In the genomic region with DNA sequence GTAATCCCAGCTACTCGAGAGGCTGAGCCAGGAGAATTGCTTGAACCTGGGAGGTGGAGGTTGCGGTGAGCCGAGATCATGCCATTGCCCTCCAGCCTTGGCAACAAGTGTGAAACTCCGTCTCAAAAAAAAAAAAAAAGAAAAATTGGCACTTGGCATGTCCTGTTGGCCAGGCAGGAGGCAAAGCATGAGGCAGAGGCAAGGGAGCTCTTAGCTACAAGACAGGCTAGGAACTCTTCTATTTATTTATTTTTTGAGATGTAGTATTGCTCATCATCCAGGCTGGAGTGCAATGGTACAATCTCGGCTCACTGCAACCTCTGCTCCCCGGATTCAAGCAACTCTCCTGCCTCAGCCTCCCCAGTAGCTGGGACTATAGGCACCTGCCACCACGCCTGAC, we compare ENCODE assay signal across 7 cellular contexts. TPM values are rescaled to one million over a fixed set of nuclear protein-coding genes. Genes with fewer than 3 reads are reported as not detected.
DNase-seq lines count a peak whose midpoint lies in the region; ATAC-seq and TF ChIP-seq lines count a peak whose summit lies in the region.
"Not testable (repeated sequence)": the region's sequence is repeated elsewhere in the genome, so short reads cannot be mapped to it uniquely, and the experiment has no call there.
"Had no signal": no experiment of that assay in that cellular context is flagged by ENCODE, and none has a peak within 500 bp of the region (broad histone marks: within the 10 kb centered on the region; RNA-seq: fewer than 3 reads in every experiment).

No MANE protein-coding gene starts in this region.

- H2AFZ ChIP-seq in IMR-90 (replicated peaks; ENCODE audit: low read length, poor library complexity); Karpas-422 (ENCODE audit: low read length): not testable (repeated sequence)

- not testable (repeated sequence) for H3K23ac ChIP-seq in IMR-90 (ENCODE audit: low read depth, low read length)

- H3K4me2 ChIP-seq in IMR-90 (ENCODE audit: low read depth, low read length); Karpas-422 (ENCODE audit: low read depth, low read length, poor library complexity, severe bottlenecking): not testable (repeated sequence)

- H3K9me2 ChIP-seq in Karpas-422 (replicated peaks; ENCODE audit: insufficient read depth, low read length) = not testable (repeated sequence)

- in situ Hi-C loops in IMR-90 (cut with MboI; ENCODE audit: low sequenced_read_pairs) = not testable (repeated sequence)

- not testable (repeated sequence) for H2BK20ac ChIP-seq in IMR-90 (ENCODE audit: low read depth, low read length)

- not testable (repeated sequence) for H2AK9ac ChIP-seq in IMR-90 (replicated peaks; ENCODE audit: low read depth, low read length, poor library complexity)

- not testable (repeated sequence) for H3K18ac ChIP-seq in IMR-90 (ENCODE audit: low read depth, low read length)

- H3K56ac ChIP-seq in IMR-90 (ENCODE audit: extremely low read depth, insufficient read depth, low read length) = not testable (repeated sequence)

- H2BK120ac ChIP-seq in IMR-90 (ENCODE audit: low read depth, low read length) = not testable (repeated sequence)

- not testable (repeated sequence) for H3K27ac ChIP-seq in HEK293 (ENCODE audit: extremely low read depth, low read depth, low read length); IMR-90 (ENCODE audit: insufficient read depth, low read length)
- H3K27ac ChIP-seq in Karpas-422 (ENCODE audit: low read length) (peak overlapping the region; percentile 95), RWPE1 (peak overlapping the region; percentile 99)

- H4K5ac ChIP-seq in IMR-90 (ENCODE audit: low read depth, low read length) = not testable (repeated sequence)

- not testable (repeated sequence) for H4K91ac ChIP-seq in IMR-90 (ENCODE audit: insufficient read depth, low read depth, low read length)

- H3K4me1 ChIP-seq in HEK293 (ENCODE audit: control insufficient read depth, insufficient read depth, low read length); IMR-90 (ENCODE audit: control insufficient read depth, insufficient read depth, low read length): not testable (repeated sequence)
- H3K4me1 ChIP-seq in Karpas-422 (ENCODE audit: low read length) = peaks cover 66% of the 10 kb centered on the region

- not testable (repeated sequence) for H3K4ac ChIP-seq in IMR-90 (ENCODE audit: low read depth, low read length)

- not testable (repeated sequence) for TF ChIP-seq POLR2A in IMR-90 (IDR thresholded peaks at IDR 0.05; ENCODE audit: low read depth, low read length)

- not testable (repeated sequence) for H3K9ac ChIP-seq in IMR-90 (ENCODE audit: low read depth, low read length); Karpas-422 (ENCODE audit: low read length)

- H3K36me3 ChIP-seq in HEK293 (ENCODE audit: control insufficient read depth in 2 of 2, insufficient read depth in 1 of 2, low read length in 2 of 2) = peaks cover 10 to 44% of the 10 kb centered on the region in 2 experiments; a peak in 2 of 3 replicates
- peaks cover 21% of the 10 kb centered on the region for H3K36me3 ChIP-seq in IMR-90 (ENCODE audit: control insufficient read depth, insufficient read depth, low read length)
- H3K36me3 ChIP-seq in Karpas-422 (ENCODE audit: insufficient read depth, low read length) = peaks cover 14% of the 10 kb centered on the region; the same call in 1 of the 2 replicates
- peaks cover 59% of the 10 kb centered on the region for H3K36me3 ChIP-seq in MG63

- BruUV-seq in IMR-90 (replicated peaks; lab: Mats Ljungman, UMichigan) = not testable (repeated sequence)

- not testable (repeated sequence) for H3K4me3 ChIP-seq in HEK293 (ENCODE audit: low read depth, low read length); IMR-90 (ENCODE audit: insufficient read depth, low read depth, low read length); Karpas-422 (ENCODE audit: low read length); MG63

- CTCF ChIA-PET in HEK293 (lab: Yijun Ruan, JAX) (interaction anchor here (1.3 to 2.3 kb wide), 2 partner anchors 12 to 51 kb away, joined by 4 to 14 read pairs; no protein-coding TSS in a partner anchor), IMR-90 (lab: Yijun Ruan, JAX) (interaction anchor here (1.3 kb wide), 1 partner anchor 61 kb away, joined by 4 read pairs; no protein-coding TSS in a partner anchor)
- CTCF ChIA-PET in RWPE1 (lab: Yijun Ruan, JAX) = not testable (repeated sequence)

- H3K27me3 ChIP-seq in IMR-90 (ENCODE audit: control insufficient read depth, insufficient read depth, low read length); Karpas-422 (ENCODE audit: low read length); MG63: not testable (repeated sequence)

- TF ChIP-seq CTCF in HEK293 (tag by site-specific recombination; IDR thresholded peaks at IDR 0.05); IMR-90 (conservative IDR thresholded peaks at IDR 0.05; ENCODE audit: low read depth, low read length); RWPE1 (conservative IDR thresholded peaks at IDR 0.05; ENCODE audit: low read depth): not testable (repeated sequence)

- not testable (repeated sequence) for H2AK5ac ChIP-seq in IMR-90 (ENCODE audit: low read depth, low read length)

- WGBS in IMR-90 (ENCODE audit: extremely low coverage in 2 of 2, insufficient read length in 1 of 2), 2 experiments = 86% methylated on average over 3 of the region's 7 CpGs; no CpG with 5 or more reads in 1 of the 2 experiments

- POLR2A ChIA-PET in HEK293 (lab: Yijun Ruan, JAX); IMR-90 (lab: Charles Lee; ENCODE audit: unreplicated experiment); RWPE1 (lab: Yijun Ruan, JAX; ENCODE audit: low non-redundant PET): not testable (repeated sequence)

- peak; percentile 26; the same call in 1 of the 2 replicates for ATAC-seq in IMR-90 (ENCODE audit: low read depth)

- H3K79me2 ChIP-seq in Karpas-422 (ENCODE audit: low read length) = not testable (repeated sequence)

- not testable (repeated sequence) for H2BK5ac ChIP-seq in IMR-90 (ENCODE audit: low read depth, low read length, poor library complexity, severe bottlenecking)

- H3K9me3 ChIP-seq in HEK293 (ENCODE audit: control insufficient read depth, insufficient read depth, low read depth, low read length); IMR-90 (ENCODE audit: control insufficient read depth, insufficient read depth, low read length); Karpas-422 (ENCODE audit: low read length); MG63: not testable (repeated sequence)

- H3K79me1 ChIP-seq in IMR-90 (ENCODE audit: low read depth in 1 of 2, low read length in 2 of 2) = peaks cover 0 to 21% of the 10 kb centered on the region in 2 experiments; a peak in 3 of 4 replicates

- DNase-seq in IMR-90 (peak; percentile 59), MG63 (peak; percentile 76), fibroblast of gingiva (ENCODE audit: low read depth) (peak; percentile 42)
- DNase-seq in Karpas-422; RWPE1 (ENCODE audit: low spot score): not testable (repeated sequence)

- intact Hi-C loops in IMR-90 (cut with micrococcal nuclease) = not testable (repeated sequence)

- H4K8ac ChIP-seq in IMR-90 (ENCODE audit: low read depth in 2 of 2, low read length in 2 of 2) = not testable (repeated sequence)

- TF ChIP-seq RAD21 in IMR-90 (IDR thresholded peaks at IDR 0.05; ENCODE audit: low read length) = not testable (repeated sequence)

- not testable (repeated sequence) for H2BK15ac ChIP-seq in IMR-90 (ENCODE audit: low read depth, low read length)

- not testable (repeated sequence) for H3K14ac ChIP-seq in IMR-90 (replicated peaks; ENCODE audit: low read depth, low read length)

- H3K9me1 ChIP-seq in IMR-90 (ENCODE audit: insufficient read depth, low read length) = peaks cover 15% of the 10 kb centered on the region; the same call in 1 of the 2 replicates

- dilution Hi-C loops in IMR-90 (cut with HindIII; ENCODE audit: low sequenced_read_pairs, unreplicated experiment) = not testable (repeated sequence)

- not testable (repeated sequence) for H4K20me1 ChIP-seq in IMR-90 (ENCODE audit: insufficient read depth, low read length); Karpas-422 (ENCODE audit: insufficient read depth, low read depth, low read length)

RNA-seq across cellular contexts. Expression of gene TRIOBP, which starts 2.7 kb away (rescaled TPM):
- total RNA-seq in IMR-90 (2012; rRNA removed) = 46.4 and 47.5 TPM in 2 replicates
- polyA plus RNA-seq in IMR-90 (2012; rRNA removed) = 65.5 and 69.8 TPM in 2 replicates
- polyA plus RNA-seq in IMR-90 (2012; cell fraction: cytosol; rRNA removed) = 66.8 and 79.6 TPM in 2 replicates
- 42.7 and 68.1 TPM in 2 replicates for polyA plus RNA-seq in IMR-90 (2012; cell fraction: nucleus; rRNA removed; ENCODE audit: low replicate concordance)
- total RNA-seq in Karpas-422 (2014; rRNA removed; shearing (Covaris generic); ENCODE audit: low replicate concordance) = 14.6 and 45.6 TPM in 2 replicates
- total RNA-seq in MG63 (2014; rRNA removed; shearing (Covaris generic); ENCODE audit: low replicate concordance) = 154 and 194 TPM in 2 replicates

RNA-seq across cellular contexts. Expression of gene NOL12, which starts 8.0 kb away (rescaled TPM):
- 16.0 and 29.7 TPM in 2 replicates for total RNA-seq in IMR-90 (2012; rRNA removed)
- 25.6 and 25.7 TPM in 2 replicates for polyA plus RNA-seq in IMR-90 (2012; rRNA removed)
- 23.2 and 28.5 TPM in 2 replicates for polyA plus RNA-seq in IMR-90 (2012; cell fraction: cytosol; rRNA removed)
- 44.8 and 73.3 TPM in 2 replicates for polyA plus RNA-seq in IMR-90 (2012; cell fraction: nucleus; rRNA removed; ENCODE audit: low replicate concordance)
- total RNA-seq in Karpas-422 (2014; rRNA removed; shearing (Covaris generic); ENCODE audit: low replicate concordance) = 12.3 and 48.1 TPM in 2 replicates
- 61.0 and 111 TPM in 2 replicates for total RNA-seq in MG63 (2014; rRNA removed; shearing (Covaris generic); ENCODE audit: low replicate concordance)

RNA-seq across cellular contexts. Expression of gene LGALS1, which starts 18.7 kb away (rescaled TPM):
- 9,081 and 15,383 TPM in 2 replicates for total RNA-seq in IMR-90 (2012; rRNA removed)
- polyA plus RNA-seq in IMR-90 (2012; rRNA removed) = 11,896 and 18,749 TPM in 2 replicates
- polyA plus RNA-seq in IMR-90 (2012; cell fraction: cytosol; rRNA removed) = 53,551 and 65,152 TPM in 2 replicates
- 5,542 and 13,774 TPM in 2 replicates for polyA plus RNA-seq in IMR-90 (2012; cell fraction: nucleus; rRNA removed; ENCODE audit: low replicate concordance)
- total RNA-seq in Karpas-422 (2014; rRNA removed; shearing (Covaris generic); ENCODE audit: low replicate concordance) = 288 and 308 TPM in 2 replicates
- total RNA-seq in MG63 (2014; rRNA removed; shearing (Covaris generic); ENCODE audit: low replicate concordance) = 3,913 and 4,947 TPM in 2 replicates

RNA-seq across cellular contexts. Expression of gene PDXP, which starts 35.6 kb away (rescaled TPM):
- total RNA-seq in IMR-90 (2012; rRNA removed) = 5.4 and 5.6 TPM in 2 replicates
- polyA plus RNA-seq in IMR-90 (2012; rRNA removed) = 24.1 and 26.5 TPM in 2 replicates
- 17.9 and 18.9 TPM in 2 replicates for polyA plus RNA-seq in IMR-90 (2012; cell fraction: cytosol; rRNA removed)
- polyA plus RNA-seq in IMR-90 (2012; cell fraction: nucleus; rRNA removed; ENCODE audit: low replicate concordance) = 4.8 and 10.9 TPM in 2 replicates
- total RNA-seq in Karpas-422 (2014; rRNA removed; shearing (Covaris generic); ENCODE audit: low replicate concordance) = 75.3 and 78.9 TPM in 2 replicates
- 18.0 and 24.2 TPM in 2 replicates for total RNA-seq in MG63 (2014; rRNA removed; shearing (Covaris generic); ENCODE audit: low replicate concordance)

RNA-seq across cellular contexts. Expression of gene SH3BP1, which starts 54.7 kb away (rescaled TPM):
- 8.8 and 10.8 TPM in 2 replicates for total RNA-seq in IMR-90 (2012; rRNA removed)
- polyA plus RNA-seq in IMR-90 (2012; rRNA removed) = 30.0 and 33.3 TPM in 2 replicates
- 11.6 and 27.3 TPM in 2 replicates for polyA plus RNA-seq in IMR-90 (2012; cell fraction: cytosol; rRNA removed)
- 67.7 and 113 TPM in 2 replicates for polyA plus RNA-seq in IMR-90 (2012; cell fraction: nucleus; rRNA removed; ENCODE audit: low replicate concordance)
- 43.2 and 50.4 TPM in 2 replicates for total RNA-seq in Karpas-422 (2014; rRNA removed; shearing (Covaris generic); ENCODE audit: low replicate concordance)
- 0.95 TPM in 1 of 2 replicates, not detected in the other for total RNA-seq in MG63 (2014; rRNA removed; shearing (Covaris generic); ENCODE audit: low replicate concordance)
- total RNA-seq: A172 had no signal

Comparison
In these comparisons a context has a peak if more than half of its experiments do, and no peak if none do; other contexts are left out.
1. RNA of gene LGALS1, which starts 18.7 kb away (total RNA-seq): 9,081 to 15,383 TPM in IMR-90 and 3,913 to 4,947 TPM in MG63; 288 to 308 TPM in Karpas-422; every median in the first group is over 10 times any median in the second.